24 cellular contexts compared by ENCODE assay signal in genomic region chr1:175367896-175368295, GRCh38.
"Had no signal": no experiment of that assay in that cellular context is flagged by ENCODE, and none has a peak within 500 bp of the region (broad histone marks: within the 10 kb centered on the region; RNA-seq: fewer than 3 reads in every experiment).

No MANE protein-coding gene starts in this region.

- H3K27ac ChIP-seq: colonic mucosa, coronary artery, dorsolateral prefrontal cortex, epithelial cell of prostate, esophagus muscularis mucosa, esophagus squamous epithelium, foreskin keratinocyte, gastrocnemius medialis, gastroesophageal sphincter, heart left ventricle, heart right ventricle had no signal

- H3K4me1 ChIP-seq: colonic mucosa, esophagus muscularis mucosa, esophagus squamous epithelium, gastrocnemius medialis, gastroesophageal sphincter, heart right ventricle had no signal

- DNase-seq: colonic mucosa; cortex of kidney; dermis blood vessel endothelial cell; dorsolateral prefrontal cortex; effector CD4-positive, alpha-beta T cell; effector CD8-positive, alpha-beta T cell; effector memory CD4-positive, alpha-beta T cell; effector memory CD8-positive, alpha-beta T cell; endodermal cell; erythroblast; esophagus squamous epithelium; foreskin fibroblast; foreskin keratinocyte; foreskin melanocyte; gastrocnemius medialis; glutamatergic neuron; head of caudate nucleus; heart left ventricle; heart right ventricle had no signal

- ATAC-seq: effector memory CD8-positive, alpha-beta T cell; esophagus mucosa; foreskin keratinocyte; gastrocnemius medialis; gastroesophageal sphincter; heart left ventricle had no signal

- H3K36me3 ChIP-seq: colonic mucosa, esophagus muscularis mucosa, esophagus squamous epithelium, gastrocnemius medialis, gastroesophageal sphincter, heart left ventricle, heart right ventricle had no signal

- H3K27me3 ChIP-seq: colonic mucosa, foreskin keratinocyte, gastrocnemius medialis, gastroesophageal sphincter had no signal

- H3K9me3 ChIP-seq: colonic mucosa, esophagus muscularis mucosa, esophagus squamous epithelium, gastrocnemius medialis, gastroesophageal sphincter, heart left ventricle, heart right ventricle had no signal

- H3K4me3 ChIP-seq: colonic mucosa, coronary artery, dorsolateral prefrontal cortex, esophagus muscularis mucosa, esophagus squamous epithelium, gastrocnemius medialis, gastroesophageal sphincter, heart left ventricle, heart right ventricle had no signal
